9 cellular contexts compared by ENCODE assay signal in the genomic region with DNA sequence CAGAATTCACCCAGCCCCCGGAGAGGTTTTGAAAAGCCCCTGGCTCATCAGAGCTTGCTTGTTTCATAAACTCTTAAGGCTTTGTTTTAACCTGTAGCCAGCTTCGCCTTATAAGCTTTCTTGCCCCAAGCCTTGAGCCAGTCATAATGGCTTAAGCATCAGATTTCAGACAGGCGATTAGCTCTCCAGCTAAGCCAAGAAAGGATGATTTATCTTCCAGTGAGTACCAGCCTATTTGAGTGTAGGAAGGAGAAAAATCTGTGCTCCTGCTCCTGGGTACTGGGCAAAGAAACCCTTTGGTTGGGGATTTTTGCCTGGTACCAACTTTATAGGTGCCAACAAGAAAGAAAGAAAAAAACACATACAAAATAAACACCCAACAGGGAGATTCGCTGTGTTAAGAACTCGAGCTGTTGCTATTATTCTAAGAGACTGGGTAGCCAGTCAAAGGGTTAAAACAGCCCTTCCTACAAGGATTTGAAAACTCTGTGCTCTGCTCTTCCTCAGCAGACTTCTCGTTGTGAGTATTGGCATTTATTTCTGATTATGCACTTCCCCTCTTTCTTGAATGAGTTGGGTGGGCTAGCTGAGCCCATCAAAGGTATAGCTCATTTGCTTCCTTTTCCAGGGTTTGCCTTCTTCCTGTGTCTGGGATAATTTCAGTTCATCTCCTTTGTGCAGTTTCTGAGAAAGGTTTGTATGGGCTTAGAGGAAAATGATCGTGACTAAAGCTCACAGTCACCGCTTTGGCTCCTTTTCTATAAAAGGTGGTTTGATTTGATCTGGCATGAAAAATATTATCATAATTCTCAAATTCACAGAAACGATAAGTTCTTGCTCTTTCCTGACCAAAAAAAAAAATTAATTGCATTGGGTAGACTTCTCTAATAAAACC.
DNase-seq lines count a peak whose midpoint lies in the region; ATAC-seq and TF ChIP-seq lines count a peak whose summit lies in the region.
"Had no signal": no experiment of that assay in that cellular context is flagged by ENCODE, and none has a peak within 500 bp of the region (broad histone marks: within the 10 kb centered on the region; RNA-seq: fewer than 3 reads in every experiment).

No MANE protein-coding gene starts in this region.

- H3K9me3 ChIP-seq in SK-N-MC (ENCODE audit: low read depth, low read length) (no peaks in the 10 kb centered on the region), prostate gland (no peaks in the 10 kb centered on the region)

- TF ChIP-seq POLR2A in prostate gland (IDR thresholded peaks at IDR 0.05): peak; percentile 21

- 15% methylated on average over 9 of the region's 9 CpGs for WGBS in prostate gland

- H3K4me3 ChIP-seq in SK-N-MC: peak overlapping the region; percentile 70
- H3K4me3 ChIP-seq in fibroblast of mammary gland (ENCODE audit: control insufficient read depth, low read depth, low read length): peak overlapping the region; percentile 42
- H3K4me3 ChIP-seq in prostate gland: peak overlapping the region; percentile 7 to 14

- H3K27me3 ChIP-seq in prostate gland (replicated peaks; ENCODE audit: insufficient read depth): no peaks in the 10 kb centered on the region

- intact Hi-C loops in prostate gland (cut with DNase I): loop anchor here (5.0 kb wide), 1 partner anchor 57 kb away; no protein-coding TSS in a partner anchor

- TF ChIP-seq CTCF in fibroblast of mammary gland (conservative IDR thresholded peaks at IDR 0.05; ENCODE audit: control insufficient read depth, insufficient read depth, low read depth, low read length) (no peak), prostate gland (IDR thresholded peaks at IDR 0.05) (no peak)

- no peaks in the 10 kb centered on the region for H3K36me3 ChIP-seq in SK-N-MC (ENCODE audit: insufficient read depth, low read length)
- no peaks in the 10 kb centered on the region for H3K36me3 ChIP-seq in prostate gland

- H3K27ac ChIP-seq in SK-N-MC (peak overlapping the region; percentile 96), prostate gland (peak overlapping the region; percentile 64 to 65)

- peak; percentile 18 for DNase-seq in DMS79 treated with DMSO at 0.1 percent for 48 hours (lab: John Stamatoyannopoulos, UW)
- no peak for DNase-seq in SK-N-MC (ENCODE audit: low read depth, low spot score)
- DNase-seq in fibroblast of mammary gland (ENCODE audit: low read depth): peak; percentile 74
- DNase-seq in prostate gland (ENCODE audit: low spot score): peak; percentile 43
- DNase-seq in globus pallidus (ENCODE audit: low spot score): no peak
- no peak for DNase-seq in DMS53 (lab: John Stamatoyannopoulos, UW)
- DNase-seq: activated CD8-positive, alpha-beta T cell treated with anti-CD3 and anti-CD28 coated beads for 36 hours had no signal

- ATAC-seq in GM18861 (IDR thresholded peaks at IDR 0.05; ENCODE audit: unreplicated experiment) (no peak), HG03565 (IDR thresholded peaks at IDR 0.05; ENCODE audit: unreplicated experiment) (no peak)
- ATAC-seq: activated CD8-positive, alpha-beta T cell treated with anti-CD3 and anti-CD28 coated beads for 36 hours had no signal

- H3K4me1 ChIP-seq in prostate gland (replicated peaks): peaks cover 9% of the 10 kb centered on the region

- peak overlapping the region; percentile 78 for H3K9ac ChIP-seq in SK-N-MC (ENCODE audit: insufficient read length)

Comparison
In these comparisons a context has a peak if more than half of its experiments do, and no peak if none do; other contexts are left out.
1. DNase-seq: peak in DMS79 treated with DMSO at 0.1 percent for 48 hours (single experiment), fibroblast of mammary gland (single experiment) and prostate gland (single experiment); none in SK-N-MC (single experiment), globus pallidus (single experiment) and DMS53 (single experiment).
2. H3K4me3 ChIP-seq: peak in every context shown above with its lines; median percentile 70 in SK-N-MC; 42 in fibroblast of mammary gland; 10 in prostate gland.